ENCODE assay signal across 27 cellular contexts in genomic region chr22:41264408-41264941, GRCh38. TPM values are rescaled to one million over a fixed set of nuclear protein-coding genes. Genes with fewer than 3 reads are reported as not detected.
DNase-seq lines count a peak whose midpoint lies in the region; ATAC-seq and TF ChIP-seq lines count a peak whose summit lies in the region.
"Had no signal": no experiment of that assay in that cellular context is flagged by ENCODE, and none has a peak within 500 bp of the region (broad histone marks: within the 10 kb centered on the region; RNA-seq: fewer than 3 reads in every experiment).

No MANE protein-coding gene starts in this region.

- H3K9me3 Mint-ChIP-seq in activated T-cell treated with anti-CD3 and anti-CD28 coated beads, Interleukin-2, amount 50 U/mL, for 4 hours, result no peaks in the 10 kb centered on the region
- H3K9me3 Mint-ChIP-seq: activated CD4-positive, alpha-beta T cell treated with anti-CD3 and anti-CD28 coated beads, Interleukin-2, amount 10 ng/mL, durations not matched to agents 24 days and 14 days; activated T-cell treated with anti-CD3 and anti-CD28 coated beads, Interleukin-2, amount 50 U/mL, for 72 hours; naive thymus-derived CD8-positive, alpha-beta T cell; T-helper 2 cell treated with Interferon-gamma antibody and Interleukin-4, amounts not matched to agents 5 μg/mL and 100 μg/mL, for 36 hours had no signal

- no peak for TF ChIP-seq CTCF in VCaP (conservative IDR thresholded peaks at IDR 0.05)
- no peak for TF ChIP-seq CTCF in foreskin fibroblast (IDR thresholded peaks at IDR 0.05; ENCODE audit: low read depth, low read length)

- no peak for ATAC-seq in GM18870 (IDR thresholded peaks at IDR 0.05; ENCODE audit: unreplicated experiment)
- no peak for ATAC-seq in activated T-cell treated with anti-CD3 and anti-CD28 coated beads, Interleukin-2, amount 50 U/mL, for 4 hours
- ATAC-seq: activated T-cell treated with anti-CD3 and anti-CD28 coated beads, Interleukin-2, amount 50 U/mL, for 72 hours; left lung; naive thymus-derived CD8-positive, alpha-beta T cell; SK-N-SH treated with all-trans-retinoic acid at 6 μM for 48 hours had no signal

- H3K27me3 Mint-ChIP-seq in activated T-cell treated with anti-CD3 and anti-CD28 coated beads, Interleukin-2, amount 50 U/mL, for 4 hours (ENCODE audit: low read depth), result no peaks in the 10 kb centered on the region
- H3K27me3 Mint-ChIP-seq: activated CD4-positive, alpha-beta T cell treated with anti-CD3 and anti-CD28 coated beads, Interleukin-2, amount 10 ng/mL, durations not matched to agents 24 days and 14 days; naive thymus-derived CD8-positive, alpha-beta T cell had no signal

- H3K4me1 Mint-ChIP-seq in activated T-cell treated with anti-CD3 and anti-CD28 coated beads, Interleukin-2, amount 50 U/mL, for 4 hours (ENCODE audit: low read depth), result peaks cover 2% of the 10 kb centered on the region

- H3K4me3 ChIP-seq in foreskin fibroblast (ENCODE audit: low read depth in 1 of 2, low read length in 2 of 2), result no peak overlapping the region
- H3K4me3 ChIP-seq: left lung, MG63, sigmoid colon had no signal

- H3K4me3 Mint-ChIP-seq in activated T-cell treated with anti-CD3 and anti-CD28 coated beads, Interleukin-2, amount 50 U/mL, for 4 hours, result no peak overlapping the region
- H3K4me3 Mint-ChIP-seq: activated CD4-positive, alpha-beta T cell treated with anti-CD3 and anti-CD28 coated beads, Interleukin-2, amount 10 ng/mL, durations not matched to agents 24 days and 14 days; activated T-cell treated with anti-CD3 and anti-CD28 coated beads, Interleukin-2, amount 50 U/mL, for 72 hours; naive thymus-derived CD8-positive, alpha-beta T cell; T-helper 2 cell treated with Interferon-gamma antibody and Interleukin-4, amounts not matched to agents 5 μg/mL and 100 μg/mL, for 36 hours had no signal

- peaks cover 27% of the 10 kb centered on the region for H3K36me3 Mint-ChIP-seq in activated T-cell treated with anti-CD3 and anti-CD28 coated beads, Interleukin-2, amount 50 U/mL, for 4 hours (ENCODE audit: insufficient read depth)

- H3K27ac ChIP-seq in VCaP, result peak overlapping the region; percentile 88
- H3K27ac ChIP-seq: left lung, parathyroid adenoma, sigmoid colon had no signal

- DNase-seq in AG08395 (ENCODE audit: low spot score) (peak; percentile 25), foreskin fibroblast (peak; percentile 14 to 63), occipital lobe (lab: John Stamatoyannopoulos, UW) (peak; percentile 81), T-helper 1 cell (no peak), NCI-H1092 treated with DMSO at 0.1 percent for 48 hours (lab: John Stamatoyannopoulos, UW) (no peak)
- no peak for DNase-seq in activated T-cell treated with anti-CD3 and anti-CD28 coated beads, Interleukin-2, amount 50 U/mL, for 4 hours
- DNase-seq: activated CD4-positive, alpha-beta T cell treated with anti-CD3 and anti-CD28 coated beads, Interleukin-2, amount 10 ng/mL, durations not matched to agents 24 days and 14 days; activated naive CD4-positive, alpha-beta T cell treated with anti-CD3 and anti-CD28 coated beads, Interleukin-2, amount 50 U/mL, for 16 hours; activated T-cell treated with anti-CD3 and anti-CD28 coated beads, Interleukin-2, amount 50 U/mL, for 72 hours; aorta; BE2C; DMS79 treated with DMSO at 0.1 percent for 48 hours; HCEC 1CT; left lung; MG63; naive thymus-derived CD8-positive, alpha-beta T cell; NCI-H1417; NCI-H2081; NCI-H345; NCI-H748 treated with DMSO at 0.1 percent for 48 hours; sigmoid colon; stimulated activated CD4-positive, alpha-beta T cell treated with anti-CD3 and anti-CD28 coated beads, Interleukin-15, amount 100 ng/mL, for 24 hours had no signal

RNA-seq across cellular contexts. Expression of gene RANGAP1, which starts 21.5 kb away (rescaled TPM):
- 28.7 TPM for total RNA-seq in occipital lobe
- total RNA-seq in activated T-cell treated with anti-CD3 and anti-CD28 coated beads, Interleukin-2, amount 50 U/mL, for 4 hours, result 100 to 1,000 TPM; 191 to 205 (median 192) TPM

RNA-seq across cellular contexts. Expression of gene CHADL, which starts 23.7 kb away (rescaled TPM):
- total RNA-seq in occipital lobe, result 2.8 TPM
- total RNA-seq in activated T-cell treated with anti-CD3 and anti-CD28 coated beads, Interleukin-2, amount 50 U/mL, for 4 hours, result under 1 TPM; 0.24 to 0.86 (median 0.60) TPM

RNA-seq across cellular contexts. Expression of gene ZC3H7B, which starts 36.9 kb away (rescaled TPM):
- 51.3 TPM for total RNA-seq in occipital lobe
- 10 to 100 TPM; 57.0 to 62.4 (median 60.9) TPM for total RNA-seq in activated T-cell treated with anti-CD3 and anti-CD28 coated beads, Interleukin-2, amount 50 U/mL, for 4 hours

RNA-seq across cellular contexts. Expression of gene L3MBTL2, which starts 59.4 kb away (rescaled TPM):
- 19.7 TPM for total RNA-seq in occipital lobe
- 10 to 100 TPM; 57.4 to 57.8 (median 57.5) TPM for total RNA-seq in activated T-cell treated with anti-CD3 and anti-CD28 coated beads, Interleukin-2, amount 50 U/mL, for 4 hours

Comparison
In these comparisons a context has a peak if more than half of its experiments do, and no peak if none do; other contexts are left out.
1. DNase-seq: peak in AG08395 (single experiment), foreskin fibroblast (2 of 2) and occipital lobe (single experiment); none in T-helper 1 cell (0 of 5), NCI-H1092 treated with DMSO at 0.1 percent for 48 hours (single experiment) and activated T-cell treated with anti-CD3 and anti-CD28 coated beads, Interleukin-2, amount 50 U/mL, for 4 hours (single experiment).